1 cellular context compared by ENCODE assay signal in genomic region chr1:28313710-28314510, GRCh38.
TF ChIP-seq lines count a peak whose summit lies in the region.

No MANE protein-coding gene starts in this region.

TF ChIP-seq in H1, 55 proteins besides CTCF, POLR2A, EP300 and RAD21:
- no peak for TF ChIP-seq KDM5A (IDR thresholded peaks at IDR 0.05; ENCODE audit: low read length)
- no peak for TF ChIP-seq FOSL1 (IDR thresholded peaks at IDR 0.05; ENCODE audit: insufficient read depth, low read depth, low read length)
- no peak for TF ChIP-seq HDAC6 (IDR thresholded peaks at IDR 0.05; ENCODE audit: low read depth, low read length)
